ENCODE assay signal across 8 cellular contexts in genomic region chr19:47607564-47608073, GRCh38. TPM values are rescaled to one million over a fixed set of nuclear protein-coding genes. Genes with fewer than 3 reads are reported as not detected.
DNase-seq lines count a peak whose midpoint lies in the region; ATAC-seq and TF ChIP-seq lines count a peak whose summit lies in the region.

No MANE protein-coding gene starts in this region.

- no peak overlapping the region for H3T11ph ChIP-seq in H9 (ENCODE audit: low read length)

- no peak overlapping the region for H2AFZ ChIP-seq in H9 (ENCODE audit: low read length)

- peaks cover 4% of the 10 kb centered on the region; the same call in 1 of the 2 replicates for H3K4me1 ChIP-seq in H9 (ENCODE audit: insufficient read depth, low read length)
- H3K4me1 ChIP-seq in iPS DF 6.9 (ENCODE audit: control insufficient read depth, insufficient read depth, low read length) = peaks cover 4% of the 10 kb centered on the region; the same call in 1 of the 2 replicates
- peaks cover 19 to 48% (median 31%) of the 10 kb centered on the region in 6 donors for H3K4me1 ChIP-seq in spleen

- H3K79me2 ChIP-seq in H9 (ENCODE audit: insufficient read depth, low read length) = peaks cover 19% of the 10 kb centered on the region; the same call in 1 of the 2 replicates

- CTCF ChIA-PET in activated CD8-positive, alpha-beta T cell treated with anti-CD3 and anti-CD28 coated beads for 36 hours (lab: Charles Lee) = interaction anchor here (1.4 to 1.9 kb wide), 2 partner anchors 9 to 171 kb away, joined by 3 to 4 read pairs; no protein-coding TSS in a partner anchor

- no peak overlapping the region for H2AK5ac ChIP-seq in H9 (ENCODE audit: insufficient read length, low read length)

- H4K8ac ChIP-seq in H9 (replicated peaks; ENCODE audit: insufficient read length, low read depth, low read length) = no peak overlapping the region

- H3K23ac ChIP-seq in H9 (ENCODE audit: insufficient read length, low read depth, low read length) = no peak overlapping the region

- H3K4me2 ChIP-seq in H9 (ENCODE audit: insufficient read depth, insufficient read length, low read length) = peak overlapping the region; percentile 94

- peak overlapping the region; percentile 91 for H3K9ac ChIP-seq in H9 (ENCODE audit: extremely low read depth, insufficient read length, low read length)

- peak overlapping the region; percentile 43 to 91 (median 76); a peak in 5 of 7 replicates for H3K27ac Mint-ChIP-seq in H9
- H3K27ac Mint-ChIP-seq in activated CD8-positive, alpha-beta T cell treated with anti-CD3 and anti-CD28 coated beads for 36 hours = peak overlapping the region; percentile 75

- H3K56ac ChIP-seq in H9 (ENCODE audit: insufficient read length, low read depth, low read length) = no peak overlapping the region

- TF ChIP-seq CTCF in H9 (conservative IDR thresholded peaks at IDR 0.05) = no peak
- no peak for TF ChIP-seq CTCF in activated CD8-positive, alpha-beta T cell treated with anti-CD3 and anti-CD28 coated beads for 36 hours (IDR thresholded peaks at IDR 0.05)
- TF ChIP-seq CTCF in spleen (IDR thresholded peaks at IDR 0.05 in 8 of 11, conservative IDR thresholded peaks at IDR 0.05 in 3 of 11) = no peak

- ATAC-seq in activated CD8-positive, alpha-beta T cell treated with anti-CD3 and anti-CD28 coated beads for 36 hours = no peak
- no peak for ATAC-seq in HG03439 (IDR thresholded peaks at IDR 0.05; ENCODE audit: unreplicated experiment)

- no peak overlapping the region for H3K4ac ChIP-seq in H9 (ENCODE audit: low read depth, low read length)

- peaks cover 9% of the 10 kb centered on the region for H3K23me2 ChIP-seq in H9 (ENCODE audit: insufficient read length, low read depth, low read length, poor library complexity, severe bottlenecking)

- H2BK15ac ChIP-seq in H9 (ENCODE audit: low read depth, low read length) = no peak overlapping the region; the same call in 1 of the 2 replicates

- no peak overlapping the region for H3K18ac ChIP-seq in H9 (ENCODE audit: insufficient read length, low read depth, low read length)

- no peaks in the 10 kb centered on the region; the same call in 1 of the 2 replicates for H3K27me3 Mint-ChIP-seq in H9 (ENCODE audit: low read depth)
- no peaks in the 10 kb centered on the region for H3K27me3 Mint-ChIP-seq in activated CD8-positive, alpha-beta T cell treated with anti-CD3 and anti-CD28 coated beads for 36 hours

- H3K9me3 ChIP-seq in H9 (ENCODE audit: control insufficient read depth, low read depth, low read length) (no peaks in the 10 kb centered on the region), iPS DF 6.9 (ENCODE audit: control insufficient read depth, insufficient read depth, low read length) (no peaks in the 10 kb centered on the region), spleen (no peaks in the 10 kb centered on the region)

- no peak overlapping the region for H2BK12ac ChIP-seq in H9 (ENCODE audit: insufficient read length, low read depth, low read length)

- intact Hi-C loops in activated CD8-positive, alpha-beta T cell treated with anti-CD3 and anti-CD28 coated beads for 36 hours (cut with micrococcal nuclease) = no loop called here
- intact Hi-C loops in spleen (cut with DNase I; ENCODE audit: low total_unique reads) = loop anchor here (5.0 kb wide), 1 partner anchor 90 kb away; the partner anchor contains the start of gene NAPA

- H3K79me1 ChIP-seq in H9 (ENCODE audit: insufficient read depth, low read depth, low read length, poor library complexity, severe bottlenecking) = peaks cover 8% of the 10 kb centered on the region

- H3K36me3 Mint-ChIP-seq in H9 (ENCODE audit: insufficient read depth in 1 of 3, low read depth in 3 of 3) = peaks cover 0 to 14% (median 5%) of the 10 kb centered on the region in 3 experiments; a peak in 6 of 7 replicates
- H3K36me3 Mint-ChIP-seq in activated CD8-positive, alpha-beta T cell treated with anti-CD3 and anti-CD28 coated beads for 36 hours (ENCODE audit: low read depth) = peaks cover 3% of the 10 kb centered on the region

- H3K36me3 ChIP-seq in iPS DF 6.9 (ENCODE audit: control insufficient read depth, insufficient read depth, low read length) (no peaks in the 10 kb centered on the region), spleen (peaks cover 0 to 9% (median 0%) of the 10 kb centered on the region in 6 donors)

- peak overlapping the region; percentile 76; the same call in 1 of the 2 replicates for H3K14ac ChIP-seq in H9 (ENCODE audit: insufficient read depth, low read length)

- H4K5ac ChIP-seq in H9 (ENCODE audit: insufficient read length, low read depth, low read length) = no peak overlapping the region

- DNase-seq in H9 (no peak), iPS DF 6.9 (ENCODE audit: low read depth, low spot score) (no peak), spleen (no peak), OCI-M2 (lab: John Stamatoyannopoulos, UW; ENCODE audit: unreplicated experiment) (no peak), cerebellar cortex (ENCODE audit: low spot score) (no peak), NCI-H2171 (lab: John Stamatoyannopoulos, UW) (no peak)
- DNase-seq in activated CD8-positive, alpha-beta T cell treated with anti-CD3 and anti-CD28 coated beads for 36 hours = no peak

- H3K27ac ChIP-seq in H9 (ENCODE audit: insufficient read length, low read depth, low read length) (no peak overlapping the region), iPS DF 6.9 (ENCODE audit: low read length) (no peak overlapping the region), spleen (peak overlapping the region; percentile 91 to 99 (median 97))

- no peaks in the 10 kb centered on the region for H3K27me3 ChIP-seq in H9 (ENCODE audit: insufficient read depth, low read length)
- H3K27me3 ChIP-seq in iPS DF 6.9 (ENCODE audit: control insufficient read depth, insufficient read depth, low read length) = no peaks in the 10 kb centered on the region
- H3K27me3 ChIP-seq in spleen (replicated peaks in 1 of 7) = peaks cover 0 to 9% (median 0%) of the 10 kb centered on the region in 7 donors

- no peak overlapping the region for H4K91ac ChIP-seq in H9 (ENCODE audit: insufficient read length, low read depth, low read length)

- H3K4me1 Mint-ChIP-seq in H9 = peaks cover 17 to 21% of the 10 kb centered on the region in 2 experiments
- H3K4me1 Mint-ChIP-seq in activated CD8-positive, alpha-beta T cell treated with anti-CD3 and anti-CD28 coated beads for 36 hours (ENCODE audit: low read depth) = peaks cover 27% of the 10 kb centered on the region

- H3K9me3 Mint-ChIP-seq in H9 = no peaks in the 10 kb centered on the region
- H3K9me3 Mint-ChIP-seq in activated CD8-positive, alpha-beta T cell treated with anti-CD3 and anti-CD28 coated beads for 36 hours = no peaks in the 10 kb centered on the region

- peak overlapping the region; percentile 69 for H3K4me3 ChIP-seq in iPS DF 6.9 (ENCODE audit: low read length)
- peak overlapping the region; percentile 78 to 99 (median 90) for H3K4me3 ChIP-seq in spleen

- no CpG with 5 or more reads among the region's 21 CpGs for WGBS in H9 (ENCODE audit: extremely low coverage, insufficient read length, low lambda C conversion rate)
- 100% methylated on average over 2 of the region's 21 CpGs for WGBS in iPS DF 6.9 (ENCODE audit: insufficient coverage, insufficient read length)
- 44 to 56% (median 46%) methylated on average over 18 to 21 of the region's 21 CpGs for WGBS in spleen, 5 donors

- H3K4me3 Mint-ChIP-seq in H9 = peak overlapping the region; percentile 82 to 88
- peak overlapping the region; percentile 79 for H3K4me3 Mint-ChIP-seq in activated CD8-positive, alpha-beta T cell treated with anti-CD3 and anti-CD28 coated beads for 36 hours

- TF ChIP-seq POLR2A in spleen (IDR thresholded peaks at IDR 0.05) = no peak

- POLR2A ChIA-PET in activated CD8-positive, alpha-beta T cell treated with anti-CD3 and anti-CD28 coated beads for 36 hours (lab: Charles Lee) = interaction anchor here (0.6 to 1.6 kb wide), 5 partner anchors 8 to 175 kb away, joined by 3 to 6 read pairs (median 4); partner anchors contain the start of gene KPTN

- no peaks in the 10 kb centered on the region for H4K20me1 ChIP-seq in H9 (ENCODE audit: control insufficient read depth, insufficient read depth, insufficient read length)

- no peak overlapping the region for H2BK5ac ChIP-seq in H9 (ENCODE audit: insufficient read length, low read length)

- H2BK120ac ChIP-seq in H9 (ENCODE audit: low read depth, low read length, poor library complexity, severe bottlenecking) = no peak overlapping the region

- H2BK20ac ChIP-seq in H9 (ENCODE audit: low read depth, low read length, poor library complexity, severe bottlenecking) = no peak overlapping the region

RNA-seq across cellular contexts. Expression of gene BICRA, which starts 1.3 kb away (rescaled TPM):
- total RNA-seq in H9 (2021) = 26.8 and 29.3 TPM in 2 replicates
- 1 to 10 TPM; 8.7 to 8.8 TPM for total RNA-seq in activated CD8-positive, alpha-beta T cell treated with anti-CD3 and anti-CD28 coated beads for 36 hours
- 10 to 100 TPM; 10.9 to 21.8 (median 20.1) TPM for total RNA-seq in spleen
- 10 to 100 TPM in 1 of 3 donors, 1 to 10 TPM in 2; 2.2 to 10.2 (median 5.1) TPM for polyA plus RNA-seq in spleen

RNA-seq across cellular contexts. Expression of gene ZNF541, which starts 34.7 kb away (rescaled TPM):
- total RNA-seq in H9 (2021) = not detected in 2 replicates
- under 1 TPM; 0.29 to 0.41 TPM for total RNA-seq in activated CD8-positive, alpha-beta T cell treated with anti-CD3 and anti-CD28 coated beads for 36 hours
- 1 to 10 TPM in 1 of 7 donors, under 1 TPM in 6; 0.34 to 1.2 (median 0.42) TPM for total RNA-seq in spleen
- polyA plus RNA-seq in spleen = under 1 TPM; 0.20 to 0.70 (median 0.50) TPM

Comparison
In these comparisons a context has a peak if more than half of its experiments do, and no peak if none do; other contexts are left out.
1. H3K27ac ChIP-seq: peak in spleen (8 of 8); none in H9 (single experiment) and iPS DF 6.9 (single experiment).